29 cellular contexts compared by ENCODE assay signal in the genomic region with DNA sequence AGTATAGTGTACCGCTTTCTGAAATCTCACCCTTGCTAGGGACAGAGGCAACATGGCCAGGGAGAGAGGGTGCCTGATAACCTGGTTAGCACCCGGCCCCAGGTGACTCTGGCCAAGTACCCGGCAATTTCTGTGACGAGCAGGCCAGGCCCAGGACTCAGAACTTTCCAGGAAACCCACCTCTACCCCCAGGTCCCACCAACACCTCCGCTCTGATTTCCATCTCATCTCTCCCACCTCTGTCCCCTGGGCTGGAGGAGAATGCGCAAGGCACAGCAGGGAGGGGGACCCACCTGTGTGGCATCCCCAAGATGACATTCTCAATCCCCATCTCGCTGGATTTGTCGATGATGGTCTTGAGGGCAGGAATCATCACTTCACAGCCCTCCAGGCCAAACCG. TPM values are rescaled to one million over a fixed set of nuclear protein-coding genes. Genes with fewer than 3 reads are reported as not detected.
"Had no signal": no experiment of that assay in that cellular context is flagged by ENCODE, and none has a peak within 500 bp of the region (broad histone marks: within the 10 kb centered on the region; RNA-seq: fewer than 3 reads in every experiment).

No MANE protein-coding gene starts in this region.

- DNase-seq: activated CD4-positive, alpha-beta memory T cell treated with anti-CD3 and anti-CD28 coated beads, Interleukin-2, amount 10 ng/mL, durations not matched to agents 7 days and 5 days; activated CD4-positive, alpha-beta T cell treated with anti-CD3 and anti-CD28 coated beads, Interleukin-2, amount 10 ng/mL, durations not matched to agents 24 days and 14 days; activated CD8-positive, alpha-beta memory T cell treated with anti-CD3 and anti-CD28 coated beads, Interleukin-2, amount 50 U/mL, for 48 hours; activated gamma-delta T cell; activated naive CD4-positive, alpha-beta T cell treated with anti-CD3 and anti-CD28 coated beads, Interleukin-2, amount 50 U/mL, for 16 hours; activated T-cell treated with anti-CD3 and anti-CD28 coated beads, Interleukin-2, amount 50 U/mL, for 24 hours; amniotic stem cell; caudate nucleus; cortex of kidney; foreskin keratinocyte; heart left ventricle; left colon; mammary epithelial cell; naive B cell; nephron progenitor cell; nucleus accumbens; right cardiac atrium; stimulated activated CD4-positive, alpha-beta T cell treated with anti-CD3 and anti-CD28 coated beads, Interleukin-2, amount 100 ng/mL, for 48 hours; stimulated activated naive CD4-positive, alpha-beta T cell treated with Interleukin-2 at 50 U/mL for 16 hours; SW 1271; T1000; testis; trophoblast cell; WERI-Rb-1 had no signal

- H3K27ac ChIP-seq: foreskin keratinocyte, heart left ventricle, parathyroid adenoma, testis, WERI-Rb-1 had no signal

- H3K4me1 Mint-ChIP-seq: activated CD4-positive, alpha-beta memory T cell treated with anti-CD3 and anti-CD28 coated beads, Interleukin-2, amount 10 ng/mL, durations not matched to agents 7 days and 5 days; activated CD4-positive, alpha-beta T cell treated with anti-CD3 and anti-CD28 coated beads, Interleukin-2, amount 10 ng/mL, durations not matched to agents 24 days and 14 days; mesothelial cell of epicardium; naive B cell; nephron progenitor cell had no signal

- H3K36me3 Mint-ChIP-seq: naive B cell had no signal

- H3K4me3 ChIP-seq: heart left ventricle, testis had no signal

- H3K9me3 ChIP-seq: heart left ventricle, testis had no signal

- H3K9me3 Mint-ChIP-seq: activated CD4-positive, alpha-beta memory T cell treated with anti-CD3 and anti-CD28 coated beads, Interleukin-2, amount 10 ng/mL, durations not matched to agents 7 days and 5 days; activated CD4-positive, alpha-beta T cell treated with anti-CD3 and anti-CD28 coated beads, Interleukin-2, amount 10 ng/mL, durations not matched to agents 24 days and 14 days; activated T-cell treated with anti-CD3 and anti-CD28 coated beads, Interleukin-2, amount 50 U/mL, for 24 hours; mesothelial cell of epicardium; naive B cell; nephron progenitor cell; T-helper 1 cell treated with Interleukin-12 subunit alpha and Interleukin-12 subunit beta and Interleukin-4 antibody, amounts not matched to agents 30 μg/mL and 1 μg/mL, for 36 hours had no signal

- H3K27me3 Mint-ChIP-seq: activated CD4-positive, alpha-beta memory T cell treated with anti-CD3 and anti-CD28 coated beads, Interleukin-2, amount 10 ng/mL, durations not matched to agents 7 days and 5 days; activated CD4-positive, alpha-beta T cell treated with anti-CD3 and anti-CD28 coated beads, Interleukin-2, amount 10 ng/mL, durations not matched to agents 24 days and 14 days had no signal

- H3K36me3 ChIP-seq: heart left ventricle, WERI-Rb-1 had no signal

- H3K4me3 Mint-ChIP-seq: activated CD4-positive, alpha-beta memory T cell treated with anti-CD3 and anti-CD28 coated beads, Interleukin-2, amount 10 ng/mL, durations not matched to agents 7 days and 5 days; activated CD4-positive, alpha-beta T cell treated with anti-CD3 and anti-CD28 coated beads, Interleukin-2, amount 10 ng/mL, durations not matched to agents 24 days and 14 days; activated T-cell treated with anti-CD3 and anti-CD28 coated beads, Interleukin-2, amount 50 U/mL, for 24 hours; mesothelial cell of epicardium; nephron progenitor cell; T-helper 1 cell treated with Interleukin-12 subunit alpha and Interleukin-12 subunit beta and Interleukin-4 antibody, amounts not matched to agents 30 μg/mL and 1 μg/mL, for 36 hours had no signal

- H3K27ac Mint-ChIP-seq: activated CD4-positive, alpha-beta memory T cell treated with anti-CD3 and anti-CD28 coated beads, Interleukin-2, amount 10 ng/mL, durations not matched to agents 7 days and 5 days; activated CD4-positive, alpha-beta T cell treated with anti-CD3 and anti-CD28 coated beads, Interleukin-2, amount 10 ng/mL, durations not matched to agents 24 days and 14 days; activated T-cell treated with anti-CD3 and anti-CD28 coated beads, Interleukin-2, amount 50 U/mL, for 24 hours; mesothelial cell of epicardium; nephron progenitor cell; T-helper 1 cell treated with Interleukin-12 subunit alpha and Interleukin-12 subunit beta and Interleukin-4 antibody, amounts not matched to agents 30 μg/mL and 1 μg/mL, for 36 hours had no signal

- H3K27me3 ChIP-seq: foreskin keratinocyte, testis had no signal

- H3K4me1 ChIP-seq: foreskin keratinocyte, heart left ventricle, parathyroid adenoma, testis had no signal

- ATAC-seq: activated CD4-positive, CD25-positive, alpha-beta regulatory T cell treated with anti-CD3 and anti-CD28 coated beads, Interleukin-2, amount 50 U/mL, for 24 hours; esophagus mucosa; foreskin keratinocyte; heart left ventricle; left colon; right cardiac atrium had no signal

RNA-seq across cellular contexts. Expression of gene OGDHL, which starts 11.6 kb away (rescaled TPM):
- total RNA-seq: activated CD4-positive, alpha-beta memory T cell treated with anti-CD3 and anti-CD28 coated beads, Interleukin-2, amount 10 ng/mL, durations not matched to agents 7 days and 5 days had no signal
